In genomic region chr4:6709230-6710114, GRCh38 we compare ENCODE assay signal across 1 cellular context.
TF ChIP-seq lines count a peak whose summit lies in the region.

MRFAP1L1 (minus strand) TSS chr4:6709865; CDS start chr4:6709629, 236 bp downstream.

TF ChIP-seq in HepG2, 621 proteins besides CTCF, POLR2A, EP300 and RAD21 (continued from another document and continues in another):
- TF ChIP-seq NFAT5 (CRISPR knock-in tag; IDR thresholded peaks at IDR 0.05) = 0 out of 2 replicates have a peak, but pooled peaks have one; percentile 47
- no peak for TF ChIP-seq DR1 (CRISPR knock-in tag; IDR thresholded peaks at IDR 0.05)
- TF ChIP-seq ZKSCAN1 (IDR thresholded peaks at IDR 0.05; ENCODE audit: low read length) = no peak
- no peak for TF ChIP-seq NR3C1 (CRISPR knock-in tag; IDR thresholded peaks at IDR 0.05)
- no peak for TF ChIP-seq ZNF646 (CRISPR knock-in tag; IDR thresholded peaks at IDR 0.05)
- TF ChIP-seq TMF1 (CRISPR knock-in tag; IDR thresholded peaks at IDR 0.05; ENCODE audit: low read depth) = no peak
- TF ChIP-seq PBX2 (CRISPR knock-in tag; IDR thresholded peaks at IDR 0.05) = peak; percentile 15; the same call in 1 of the 2 replicates
- TF ChIP-seq NR2F6 (IDR thresholded peaks at IDR 0.05) = no peak
- TF ChIP-seq NR2F6 (CRISPR knock-in tag; IDR thresholded peaks at IDR 0.05) = no peak
- peak; percentile 82 for TF ChIP-seq PHF8 (CRISPR knock-in tag; IDR thresholded peaks at IDR 0.05)
- no peak for TF ChIP-seq ZNF3 (CRISPR knock-in tag; IDR thresholded peaks at IDR 0.05)
- TF ChIP-seq ZNF724P (CRISPR knock-in tag; IDR thresholded peaks at IDR 0.05; ENCODE audit: borderline replicate concordance) = no peak
- no peak for TF ChIP-seq ZNF234 (CRISPR knock-in tag; conservative IDR thresholded peaks at IDR 0.05)
- peak; percentile 29; the same call in 1 of the 2 replicates for TF ChIP-seq ZNF446 (CRISPR knock-in tag; IDR thresholded peaks at IDR 0.05)
- TF ChIP-seq ZNF17 (CRISPR knock-in tag; IDR thresholded peaks at IDR 0.05) = no peak
- TF ChIP-seq IRF2 (CRISPR knock-in tag; IDR thresholded peaks at IDR 0.05) = peak; percentile 51; the same call in 1 of the 2 replicates
- TF ChIP-seq PLSCR1 (CRISPR knock-in tag; IDR thresholded peaks at IDR 0.05; ENCODE audit: borderline replicate concordance) = no peak
- TF ChIP-seq KLF13 (CRISPR knock-in tag; IDR thresholded peaks at IDR 0.05) = no peak
- TF ChIP-seq E2F1 (CRISPR knock-in tag; IDR thresholded peaks at IDR 0.05) = no peak
- TF ChIP-seq MAF1 (CRISPR knock-in tag; IDR thresholded peaks at IDR 0.05; ENCODE audit: borderline replicate concordance) = no peak
- TF ChIP-seq ZNF598 (CRISPR knock-in tag; IDR thresholded peaks at IDR 0.05; ENCODE audit: borderline replicate concordance) = peak; percentile 50; the same call in 1 of the 2 replicates
- TF ChIP-seq ZNF703 (CRISPR knock-in tag; IDR thresholded peaks at IDR 0.05; ENCODE audit: borderline replicate concordance) = peak; percentile 93
- TF ChIP-seq MBD4 (IDR thresholded peaks at IDR 0.05; ENCODE audit: borderline replicate concordance, low read length) = no peak
- 0 out of 2 replicates have a peak, but pooled peaks have one; percentile 34 for TF ChIP-seq ATF5 (CRISPR knock-in tag; IDR thresholded peaks at IDR 0.05; ENCODE audit: low read depth)
- no peak for TF ChIP-seq HNRNPUL1 (IDR thresholded peaks at IDR 0.05; ENCODE audit: low read depth, low read length)
- no peak for TF ChIP-seq SP4 (CRISPR knock-in tag; IDR thresholded peaks at IDR 0.05)
- no peak for TF ChIP-seq TBL1XR1 (IDR thresholded peaks at IDR 0.05; ENCODE audit: borderline replicate concordance, low read length, partially characterized antibody)
- no peak for TF ChIP-seq ZNF619 (CRISPR knock-in tag; IDR thresholded peaks at IDR 0.05)
- no peak for TF ChIP-seq MAFK (conservative IDR thresholded peaks at IDR 0.05 in 1 of 2, IDR thresholded peaks at IDR 0.05 in 1 of 2; ENCODE audit: low read length in 2 of 2)
- TF ChIP-seq ZNF614 (CRISPR knock-in tag; IDR thresholded peaks at IDR 0.05; ENCODE audit: borderline replicate concordance) = no peak
- no peak for TF ChIP-seq DPF2 (CRISPR knock-in tag; IDR thresholded peaks at IDR 0.05; ENCODE audit: borderline replicate concordance, low read depth)
- no peak for TF ChIP-seq MAFF (IDR thresholded peaks at IDR 0.05; ENCODE audit: low read depth, low read length)
- TF ChIP-seq ZBTB43 (CRISPR knock-in tag; conservative IDR thresholded peaks at IDR 0.05) = no peak
- TF ChIP-seq FUBP1 (CRISPR knock-in tag; IDR thresholded peaks at IDR 0.05; ENCODE audit: borderline replicate concordance) = no peak
- no peak; the same call in 1 of the 2 replicates for TF ChIP-seq ZNF691 (CRISPR knock-in tag; IDR thresholded peaks at IDR 0.05; ENCODE audit: borderline replicate concordance, low read depth)
- no peak; the same call in 1 of the 2 replicates for TF ChIP-seq CBFB (CRISPR knock-in tag; IDR thresholded peaks at IDR 0.05)
- TF ChIP-seq DBP (CRISPR knock-in tag; IDR thresholded peaks at IDR 0.05; ENCODE audit: not compliant biosample characterization) = no peak
